In genomic region chr6:123801067-123801466, GRCh38 we compare ENCODE assay signal across 28 cellular contexts. TPM values are rescaled to one million over a fixed set of nuclear protein-coding genes. Genes with fewer than 3 reads are reported as not detected.
"Had no signal": no experiment of that assay in that cellular context is flagged by ENCODE, and none has a peak within 500 bp of the region (broad histone marks: within the 10 kb centered on the region; RNA-seq: fewer than 3 reads in every experiment).

No MANE protein-coding gene starts in this region.

- H3K27me3 ChIP-seq: ovary, right atrium auricular region, tibial artery had no signal

- H3K9me3 ChIP-seq: left lung, lower lobe of right lung, ovary, right atrium auricular region, stomach, thoracic aorta, tibial artery, uterus had no signal

- H3K4me1 ChIP-seq: uterus had no signal

- H3K27ac ChIP-seq: left lung, lower lobe of right lung, ovary, right atrium auricular region, skin epidermis, stomach, thoracic aorta, tibial artery, uterus had no signal

- ATAC-seq: left colon; left lung; lower lobe of right lung; naive thymus-derived CD8-positive, alpha-beta T cell; sciatic nerve; stimulated activated naive B cell treated with anti-CD40 and anti-IgM and Interleukin-4, amounts not matched to agents 10 μg/mL and 1 μg/mL and 100 μg/mL, for 72 hours; stimulated activated naive CD8-positive, alpha-beta T cell treated with anti-CD3 and anti-CD28 coated beads, Interleukin-15, Interleukin-2, amounts not matched to agents 100 U/mL and 50 U/mL, for 24 hours had no signal

- H3K4me3 ChIP-seq: left lung, lower lobe of right lung, ovary, right atrium auricular region, skin epidermis, stomach, thoracic aorta, tibial artery, uterus had no signal

- H3K36me3 ChIP-seq: left lung, lower lobe of right lung, ovary, right atrium auricular region, stomach, thoracic aorta, tibial artery, uterus had no signal

- FAIRE-seq: islet of Langerhans, kidney had no signal

- DNase-seq: hypothalamus; immature natural killer cell; kidney; left colon; left lung; lower lobe of right lung; mammary epithelial cell; mesenchymal stem cell; naive thymus-derived CD8-positive, alpha-beta T cell; nephron progenitor cell; ovary; stimulated activated CD4-positive, alpha-beta T cell treated with anti-CD3 and anti-CD28 coated beads, Interleukin-12 subunit alpha, Interleukin-12 subunit beta, amount 100 ng/mL, for 4 hours; stimulated activated CD4-positive, alpha-beta T cell treated with anti-CD3 and anti-CD28 coated beads, Interleukin-15, amount 100 ng/mL, for 24 hours; stimulated activated CD4-positive, alpha-beta T cell treated with anti-CD3 and anti-CD28 coated beads, Interleukin-2, amount 100 ng/mL, for 24 hours; stimulated activated CD4-positive, alpha-beta T cell treated with anti-CD3 and anti-CD28 coated beads, Interleukin-4, amount 100 ng/mL, for 1 hour; stimulated activated naive B cell treated with anti-CD40 and anti-IgM and Interleukin-4, amounts not matched to agents 10 μg/mL and 1 μg/mL and 100 μg/mL, for 72 hours; stimulated activated naive CD8-positive, alpha-beta T cell treated with anti-CD3 and anti-CD28 coated beads, Interleukin-15, Interleukin-2, amounts not matched to agents 100 U/mL and 50 U/mL, for 24 hours; stomach; tibial artery; uterus had no signal

RNA-seq across cellular contexts. Expression of gene NKAIN2, which starts 2.6 kb away (rescaled TPM):
- total RNA-seq: left lung; naive thymus-derived CD8-positive, alpha-beta T cell; omental fat pad; pulmonary artery endothelial cell; renal cortical epithelial cell had no signal
- polyA plus RNA-seq: immature natural killer cell; mammary epithelial cell; naive thymus-derived CD8-positive, alpha-beta T cell had no signal
